ENCODE assay signal across 25 cellular contexts in the genomic region with DNA sequence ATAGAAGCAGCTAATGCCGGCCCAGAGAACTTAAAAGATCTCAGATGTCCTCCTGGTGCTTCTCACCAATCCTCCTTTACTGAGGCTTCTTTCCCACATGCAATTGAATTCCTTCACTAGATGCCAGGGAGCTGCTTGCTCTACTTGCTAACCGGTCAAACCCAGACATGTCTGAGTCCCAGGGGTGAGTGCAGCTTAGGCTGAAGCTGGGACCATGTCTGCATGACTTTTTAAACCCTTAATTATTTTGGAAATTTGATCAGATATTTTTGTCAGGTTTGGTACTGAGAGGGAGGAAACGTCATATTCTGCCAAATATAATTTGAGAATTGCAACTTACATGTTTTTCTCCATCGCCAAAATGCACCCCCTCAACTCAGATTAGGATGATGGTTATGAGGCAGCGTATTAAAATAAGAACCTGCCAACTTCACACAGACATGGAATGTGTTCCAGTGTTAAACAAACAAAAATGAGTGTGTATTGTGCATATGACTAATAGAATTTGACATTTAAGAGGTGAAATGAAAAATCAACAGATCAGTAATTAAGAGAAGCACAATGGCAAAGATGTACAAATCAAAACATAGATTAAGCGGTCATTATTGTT.
DNase-seq lines count a peak whose midpoint lies in the region; ATAC-seq and TF ChIP-seq lines count a peak whose summit lies in the region.
"Had no signal": no experiment of that assay in that cellular context is flagged by ENCODE, and none has a peak within 500 bp of the region (broad histone marks: within the 10 kb centered on the region; RNA-seq: fewer than 3 reads in every experiment).

No MANE protein-coding gene starts in this region.

- TF ChIP-seq POLR2A in IMR-90 (IDR thresholded peaks at IDR 0.05; ENCODE audit: low read depth, low read length) = no peak

- H3K27ac ChIP-seq in IMR-90 (ENCODE audit: insufficient read depth, low read length) = no peak overlapping the region
- H3K27ac ChIP-seq in thoracic aorta = peak overlapping the region; percentile 77 to 88
- H3K27ac ChIP-seq: 22Rv1; BLaER1 treated with 17β-estradiol and CSF1 and Interleukin-3, amounts not matched to agents 10 nM and 100 nM; KMS-11; Peyer's patch had no signal

- no peaks in the 10 kb centered on the region for H4K20me1 ChIP-seq in IMR-90 (ENCODE audit: insufficient read depth, low read length)
- H4K20me1 ChIP-seq: BLaER1 treated with 17β-estradiol and CSF1 and Interleukin-3, amounts not matched to agents 10 nM and 100 nM had no signal

- no peak overlapping the region for H3K23ac ChIP-seq in IMR-90 (ENCODE audit: low read depth, low read length)

- no peak overlapping the region for H3K9ac ChIP-seq in IMR-90 (ENCODE audit: low read depth, low read length)
- H3K9ac ChIP-seq: BLaER1 treated with 17β-estradiol and CSF1 and Interleukin-3, amounts not matched to agents 10 nM and 100 nM; KMS-11 had no signal

- no peak overlapping the region for H3K4me2 ChIP-seq in IMR-90 (ENCODE audit: low read depth, low read length)
- H3K4me2 ChIP-seq: KMS-11 had no signal

- H2AK5ac ChIP-seq in IMR-90 (ENCODE audit: low read depth, low read length) = no peak overlapping the region; the same call in 1 of the 2 replicates

- CTCF ChIA-PET in IMR-90 (lab: Yijun Ruan, JAX) = no interaction called here

- H2AFZ ChIP-seq in IMR-90 (replicated peaks; ENCODE audit: low read length, poor library complexity) = no peak overlapping the region

- no peak overlapping the region for H4K8ac ChIP-seq in IMR-90 (ENCODE audit: low read depth in 2 of 2, low read length in 2 of 2)

- dilution Hi-C loops in IMR-90 (cut with HindIII; ENCODE audit: low sequenced_read_pairs, unreplicated experiment) = no loop called here

- no TSS peak for BruUV-seq in IMR-90 (replicated peaks; lab: Mats Ljungman, UMichigan)

- no peak overlapping the region for H4K5ac ChIP-seq in IMR-90 (ENCODE audit: low read depth, low read length)

- TF ChIP-seq CTCF in IMR-90 (conservative IDR thresholded peaks at IDR 0.05; ENCODE audit: low read depth, low read length) (no peak), epithelial cell of esophagus (IDR thresholded peaks at IDR 0.05; ENCODE audit: insufficient read depth, low read depth, low read length, missing control alignments) (no peak), thoracic aorta (IDR thresholded peaks at IDR 0.05) (no peak)

- H3K79me1 ChIP-seq in IMR-90 (ENCODE audit: low read depth in 1 of 2, low read length in 2 of 2) = no peaks in the 10 kb centered on the region

- no peak overlapping the region for H2BK5ac ChIP-seq in IMR-90 (ENCODE audit: low read depth, low read length, poor library complexity, severe bottlenecking)

- ATAC-seq in IMR-90 (ENCODE audit: low read depth) (no peak), thoracic aorta (ENCODE audit: insufficient number of reproducible peaks, low FRiP score, low read depth) (no peak), HG03457 (IDR thresholded peaks at IDR 0.05; ENCODE audit: unreplicated experiment) (no peak)
- ATAC-seq: SK-N-SH treated with all-trans-retinoic acid at 6 μM for 48 hours had no signal

- no peaks in the 10 kb centered on the region for H3K36me3 ChIP-seq in IMR-90 (ENCODE audit: control insufficient read depth, insufficient read depth, low read length)
- H3K36me3 ChIP-seq in thoracic aorta = no peaks in the 10 kb centered on the region
- H3K36me3 ChIP-seq: BLaER1 treated with 17β-estradiol and CSF1 and Interleukin-3, amounts not matched to agents 10 nM and 100 nM; Peyer's patch had no signal

- no peak overlapping the region for H2BK120ac ChIP-seq in IMR-90 (ENCODE audit: low read depth, low read length)

- no peak overlapping the region for H3K4ac ChIP-seq in IMR-90 (ENCODE audit: low read depth, low read length)

- H3K27me3 ChIP-seq in IMR-90 (ENCODE audit: control insufficient read depth, insufficient read depth, low read length) (no peaks in the 10 kb centered on the region), thoracic aorta (replicated peaks; ENCODE audit: insufficient read depth) (no peaks in the 10 kb centered on the region)
- H3K27me3 ChIP-seq: BLaER1 treated with 17β-estradiol and CSF1 and Interleukin-3, amounts not matched to agents 10 nM and 100 nM; Peyer's patch had no signal

- 0 out of 2 replicates have a peak overlapping the region, but pooled peaks have one; percentile 21 for H3K56ac ChIP-seq in IMR-90 (ENCODE audit: extremely low read depth, insufficient read depth, low read length)

- no peak overlapping the region for H4K91ac ChIP-seq in IMR-90 (ENCODE audit: insufficient read depth, low read depth, low read length)

- H3K4me3 ChIP-seq in IMR-90 (ENCODE audit: insufficient read depth, low read depth, low read length) (no peak overlapping the region), epithelial cell of esophagus (ENCODE audit: low read length) (no peak overlapping the region), thoracic aorta (no peak overlapping the region)
- H3K4me3 ChIP-seq: BLaER1 treated with 17β-estradiol and CSF1 and Interleukin-3, amounts not matched to agents 10 nM and 100 nM; Peyer's patch had no signal

- in situ Hi-C loops in IMR-90 (cut with MboI; ENCODE audit: low sequenced_read_pairs) = no loop called here

- 100% methylated on average over 1 of the region's 6 CpGs; no CpG with 5 or more reads in 1 of the 2 experiments for WGBS in IMR-90 (ENCODE audit: extremely low coverage in 2 of 2, insufficient read length in 1 of 2), 2 experiments

- TF ChIP-seq RAD21 in IMR-90 (IDR thresholded peaks at IDR 0.05; ENCODE audit: low read length) = no peak

- peak; percentile 39 for DNase-seq in DMS53 (lab: John Stamatoyannopoulos, UW)
- DNase-seq in DMS53 treated with DMSO at 0.1 percent for 48 hours (lab: John Stamatoyannopoulos, UW; ENCODE audit: unreplicated experiment) = no peak
- no peak for DNase-seq in IMR-90
- DNase-seq in epithelial cell of esophagus (ENCODE audit: low read depth) = peak; percentile 50
- no peak for DNase-seq in thoracic aorta (ENCODE audit: low spot score)
- no peak for DNase-seq in NK-92 treated with Interleukin-12 subunit alpha and Interleukin-12 subunit beta, amount 100 ng/mL, for 24 hours (lab: John Stamatoyannopoulos, UW)
- no peak for DNase-seq in glomerular visceral epithelial cell (ENCODE audit: extremely low spot score)
- DNase-seq: ACHN; Calu3; CD8-positive, alpha-beta memory T cell; DMS153; GOT3; HCEC 1CT; NCI-H1417; NCI-H1694 treated with DMSO at 0.1 percent for 48 hours; NCI-H2081 treated with DMSO at 0.1 percent for 48 hours; NCI-H2171 treated with DMSO at 0.1 percent for 48 hours; NCI-H524 treated with DMSO at 0.1 percent for 48 hours; NCI-H82; Peyer's patch had no signal

- peaks cover 4% of the 10 kb centered on the region; the same call in 1 of the 2 replicates for H3K9me1 ChIP-seq in IMR-90 (ENCODE audit: insufficient read depth, low read length)

- intact Hi-C loops in IMR-90 (cut with micrococcal nuclease) = no loop called here

- no peak overlapping the region for H2BK15ac ChIP-seq in IMR-90 (ENCODE audit: low read depth, low read length)

- no peak overlapping the region; the same call in 1 of the 2 replicates for H3K14ac ChIP-seq in IMR-90 (replicated peaks; ENCODE audit: low read depth, low read length)

- no peak overlapping the region for H2BK20ac ChIP-seq in IMR-90 (ENCODE audit: low read depth, low read length)

- no peak overlapping the region for H2AK9ac ChIP-seq in IMR-90 (replicated peaks; ENCODE audit: low read depth, low read length, poor library complexity)

- peaks cover 10% of the 10 kb centered on the region for H3K4me1 ChIP-seq in IMR-90 (ENCODE audit: control insufficient read depth, insufficient read depth, low read length)
- peaks cover 33 to 69% of the 10 kb centered on the region in 2 donors for H3K4me1 ChIP-seq in thoracic aorta (ENCODE audit: control insufficient read depth in 1 of 2, low read depth in 2 of 2)
- H3K4me1 ChIP-seq: Peyer's patch had no signal

- H3K9me3 ChIP-seq in IMR-90 (ENCODE audit: control insufficient read depth, insufficient read depth, low read length) (no peaks in the 10 kb centered on the region), thoracic aorta (no peaks in the 10 kb centered on the region)
- H3K9me3 ChIP-seq: BLaER1 treated with 17β-estradiol and CSF1 and Interleukin-3, amounts not matched to agents 10 nM and 100 nM; Peyer's patch had no signal

- POLR2A ChIA-PET in IMR-90 (lab: Charles Lee; ENCODE audit: unreplicated experiment) = no interaction called here

- no peak overlapping the region for H3K18ac ChIP-seq in IMR-90 (ENCODE audit: low read depth, low read length)

TF ChIP-seq in IMR-90, 13 proteins besides CTCF, POLR2A, EP300 and RAD21:
- no peak for TF ChIP-seq RFX5 (IDR thresholded peaks at IDR 0.05; ENCODE audit: low read depth, low read length)
- TF ChIP-seq MXI1 (IDR thresholded peaks at IDR 0.05; ENCODE audit: borderline replicate concordance, low read depth, low read length) = no peak
- TF ChIP-seq, protein P1, sequence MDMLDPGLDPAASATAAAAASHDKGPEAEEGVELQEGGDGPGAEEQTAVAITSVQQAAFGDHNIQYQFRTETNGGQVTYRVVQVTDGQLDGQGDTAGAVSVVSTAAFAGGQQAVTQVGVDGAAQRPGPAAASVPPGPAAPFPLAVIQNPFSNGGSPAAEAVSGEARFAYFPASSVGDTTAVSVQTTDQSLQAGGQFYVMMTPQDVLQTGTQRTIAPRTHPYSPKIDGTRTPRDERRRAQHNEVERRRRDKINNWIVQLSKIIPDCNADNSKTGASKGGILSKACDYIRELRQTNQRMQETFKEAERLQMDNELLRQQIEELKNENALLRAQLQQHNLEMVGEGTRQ (IDR thresholded peaks at IDR 0.05; ENCODE audit: low read depth, low read length) = no peak
- no peak for TF ChIP-seq CHD1 (IDR thresholded peaks at IDR 0.05; ENCODE audit: low read depth, low read length)
- no peak for TF ChIP-seq MAFK (IDR thresholded peaks at IDR 0.05; ENCODE audit: low read depth, low read length)
- no peak for TF ChIP-seq SMC3 (IDR thresholded peaks at IDR 0.05; ENCODE audit: low read depth, low read length)
- TF ChIP-seq FOS (IDR thresholded peaks at IDR 0.05; ENCODE audit: low read depth, low read length) = no peak

Comparison
In these comparisons a context has a peak if more than half of its experiments do, and no peak if none do; other contexts are left out.
1. DNase-seq: peak in DMS53 (single experiment) and epithelial cell of esophagus (single experiment); none in DMS53 treated with DMSO at 0.1 percent for 48 hours (single experiment), IMR-90 (single experiment), thoracic aorta (single experiment), NK-92 treated with Interleukin-12 subunit alpha and Interleukin-12 subunit beta, amount 100 ng/mL, for 24 hours (single experiment) and glomerular visceral epithelial cell (single experiment).